Comparison of ENCODE assay signal across 8 cellular contexts in the genomic region with DNA sequence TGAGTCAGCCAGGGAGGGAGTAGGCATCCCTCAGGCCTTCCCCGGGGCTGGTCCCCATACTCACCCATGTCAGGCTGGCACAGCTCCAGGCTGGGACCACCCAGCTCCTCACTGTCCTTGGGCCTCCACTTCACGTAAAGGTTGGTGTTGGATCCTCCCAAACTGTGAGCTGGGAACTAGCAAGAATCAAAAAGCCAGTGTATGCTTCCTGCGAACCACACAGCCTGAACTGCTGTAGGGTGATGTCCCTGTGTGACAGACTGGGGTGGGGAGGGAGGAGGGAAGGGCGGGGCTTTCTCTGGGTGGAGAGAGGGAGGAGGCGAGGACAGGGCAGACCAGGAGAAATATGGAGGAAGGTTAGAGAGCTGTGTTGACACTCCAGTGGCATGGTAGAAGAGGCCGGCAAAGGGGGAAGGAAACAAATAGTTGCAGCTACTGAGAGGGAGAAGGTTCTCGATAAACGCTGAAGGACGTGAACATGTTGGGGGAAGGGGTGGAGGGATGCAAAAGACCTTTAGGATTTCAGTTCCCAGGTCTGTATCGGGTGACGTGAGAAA. TPM values are rescaled to one million over a fixed set of nuclear protein-coding genes. Genes with fewer than 3 reads are reported as not detected.
DNase-seq lines count a peak whose midpoint lies in the region; ATAC-seq and TF ChIP-seq lines count a peak whose summit lies in the region.

No MANE protein-coding gene starts in this region.

- peak; percentile 28 for ATAC-seq in HG03457 (IDR thresholded peaks at IDR 0.05; ENCODE audit: unreplicated experiment)

- DNase-seq in BJ (ENCODE audit: low read depth) (peak; percentile 53), GM19240 (ENCODE audit: insufficient read length, low spot score) (peak; percentile 53), NCI-H748 (lab: John Stamatoyannopoulos, UW; ENCODE audit: unreplicated experiment) (peak; percentile 81), ecto neural progenitor cell (ENCODE audit: low spot score) (peak; percentile 87), lung microvascular endothelial cell (ENCODE audit: low read depth in 2 of 2) (peak; percentile 86 to 88)
- peak; percentile 92 for DNase-seq in activated CD4-positive, alpha-beta T cell treated with anti-CD3 and anti-CD28 coated beads, Interleukin-2, amount 50 U/mL, for 48 hours
- peak; percentile 66 for DNase-seq in stimulated activated CD8-positive, alpha-beta memory T cell treated with anti-CD3 and anti-CD28 coated beads, Interleukin-12 subunit alpha, Interleukin-12 subunit beta, amount 100 ng/mL, for 1 hour (ENCODE audit: low read depth)

- CTCF ChIA-PET in BJ (lab: Yijun Ruan, JAX) = interaction anchor here (0.6 to 5.2 kb wide), 35 partner anchors 8 to 645 kb away, joined by 3 to 41 read pairs (median 5); partner anchors contain the start of genes ATP5F1B and PTGES3

- POLR2A ChIA-PET in BJ (lab: Charles Lee) = interaction anchor here (1.0 to 1.1 kb wide), 2 partner anchors 9 to 115 kb away, joined by 5 to 8 read pairs; partner anchors contain the start of gene RBMS2

- H3K36me3 ChIP-seq in BJ (ENCODE audit: control insufficient read depth, insufficient read depth, low read length) = peaks cover 14% of the 10 kb centered on the region

- TF ChIP-seq CTCF in BJ (IDR thresholded peaks at IDR 0.05; ENCODE audit: insufficient read depth, low read depth, low read length) = no peak

- H3K4me3 ChIP-seq in BJ (ENCODE audit: low read depth, low read length) = peak overlapping the region; percentile 67

- H3K27me3 ChIP-seq in BJ (ENCODE audit: control insufficient read depth, insufficient read depth, low read length) = no peaks in the 10 kb centered on the region

RNA-seq across cellular contexts. Expression of gene BAZ2A, which starts 6.1 kb away (rescaled TPM):
- 45.3 and 65.1 TPM in 2 replicates for polyA plus RNA-seq in BJ (2011; rRNA removed)
- 78.2 and 103 TPM in 2 replicates for polyA minus RNA-seq in BJ (2011; rRNA and poly(A)+ RNA removed)
- total RNA-seq in lung microvascular endothelial cell = 15.9 and 22.6 TPM in 2 replicates

RNA-seq across cellular contexts. Expression of gene ATP5F1B, which starts 9.6 kb away (rescaled TPM):
- polyA plus RNA-seq in BJ (2011; rRNA removed) = 852 and 1,032 TPM in 2 replicates
- polyA minus RNA-seq in BJ (2011; rRNA and poly(A)+ RNA removed) = 473 and 813 TPM in 2 replicates
- 444 and 495 TPM in 2 replicates for total RNA-seq in lung microvascular endothelial cell

RNA-seq across cellular contexts. Expression of gene PTGES3, which starts 51.9 kb away (rescaled TPM):
- polyA plus RNA-seq in BJ (2011; rRNA removed) = 24.7 and 49.1 TPM in 2 replicates
- 10.9 and 22.7 TPM in 2 replicates for polyA minus RNA-seq in BJ (2011; rRNA and poly(A)+ RNA removed)
- 45.2 and 50.3 TPM in 2 replicates for total RNA-seq in lung microvascular endothelial cell

Comparison
In these comparisons a context has a peak if more than half of its experiments do, and no peak if none do; other contexts are left out.
1. Peak in every context shown above with its lines: DNase-seq, ATAC-seq and H3K4me3 ChIP-seq.